In the genomic region with DNA sequence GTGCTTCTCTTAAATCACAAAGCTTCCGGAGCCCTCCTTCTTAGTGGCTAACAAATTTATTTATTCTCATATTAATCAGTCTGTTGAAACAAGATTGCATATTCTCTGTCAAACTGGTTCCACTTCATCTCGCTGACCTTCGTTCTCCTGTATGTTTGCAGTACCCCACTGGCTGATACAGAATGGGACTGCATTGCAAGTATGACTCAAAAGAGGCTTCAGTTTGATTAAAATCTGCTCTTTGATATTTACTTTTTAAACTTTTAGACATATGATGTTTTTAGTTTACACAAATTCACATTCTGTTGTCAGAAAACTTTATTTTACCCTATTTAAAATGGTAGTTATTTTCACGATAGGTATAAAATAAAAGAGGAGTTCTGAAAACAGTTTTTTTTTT, we compare ENCODE assay signal across 27 cellular contexts. TPM values are rescaled to one million over a fixed set of nuclear protein-coding genes. Genes with fewer than 3 reads are reported as not detected.
DNase-seq lines count a peak whose midpoint lies in the region; ATAC-seq and TF ChIP-seq lines count a peak whose summit lies in the region.
"Had no signal": no experiment of that assay in that cellular context is flagged by ENCODE, and none has a peak within 500 bp of the region (broad histone marks: within the 10 kb centered on the region; RNA-seq: fewer than 3 reads in every experiment).

No MANE protein-coding gene starts in this region.

- intact Hi-C loops in right lobe of liver (cut with DNase I), result no loop called here
- intact Hi-C loops in upper lobe of right lung (cut with DNase I), result no loop called here

- H3K27ac ChIP-seq in right lobe of liver (peak overlapping the region; percentile 47 to 67 (median 63)), upper lobe of right lung (no peak overlapping the region)
- H3K27ac ChIP-seq: neural progenitor cell, RWPE1, sigmoid colon had no signal

- H3K27ac Mint-ChIP-seq in activated T-cell treated with anti-CD3 and anti-CD28 coated beads, Interleukin-2, amount 50 U/mL, for 24 hours, result no peak overlapping the region
- H3K27ac Mint-ChIP-seq: activated naive CD8-positive, alpha-beta T cell treated with anti-CD3 and anti-CD28 coated beads, Interleukin-2, amount 50 U/mL, for 24 hours; IgD-negative memory B cell; neural progenitor cell; stimulated activated memory B cell treated with anti-CD40 and anti-IgM and Interleukin-4, amounts not matched to agents 10 μg/mL and 1 μg/mL and 100 μg/mL, for 72 hours had no signal

- H3K27me3 ChIP-seq in right lobe of liver (no peaks in the 10 kb centered on the region), upper lobe of right lung (no peaks in the 10 kb centered on the region)
- H3K27me3 ChIP-seq: neural progenitor cell, sigmoid colon had no signal

- TF ChIP-seq CTCF in LNCaP clone FGC (IDR thresholded peaks at IDR 0.05; ENCODE audit: control insufficient read depth, extremely low read depth, insufficient read depth), result no peak
- no peak for TF ChIP-seq CTCF in choroid plexus epithelial cell (conservative IDR thresholded peaks at IDR 0.05; ENCODE audit: low read depth, low read length)
- TF ChIP-seq CTCF in right lobe of liver (IDR thresholded peaks at IDR 0.05), result no peak
- no peak for TF ChIP-seq CTCF in upper lobe of right lung (IDR thresholded peaks at IDR 0.05)

- H3K9me3 ChIP-seq in right lobe of liver, result no peaks in the 10 kb centered on the region
- no peaks in the 10 kb centered on the region for H3K9me3 ChIP-seq in upper lobe of right lung
- H3K9me3 ChIP-seq: sigmoid colon had no signal

- H3K27me3 Mint-ChIP-seq in activated T-cell treated with anti-CD3 and anti-CD28 coated beads, Interleukin-2, amount 50 U/mL, for 24 hours, result no peaks in the 10 kb centered on the region
- H3K27me3 Mint-ChIP-seq: activated naive CD8-positive, alpha-beta T cell treated with anti-CD3 and anti-CD28 coated beads, Interleukin-2, amount 50 U/mL, for 24 hours; stimulated activated memory B cell treated with anti-CD40 and anti-IgM and Interleukin-4, amounts not matched to agents 10 μg/mL and 1 μg/mL and 100 μg/mL, for 72 hours had no signal

- H3K36me3 ChIP-seq in right lobe of liver, result no peaks in the 10 kb centered on the region
- H3K36me3 ChIP-seq in upper lobe of right lung, result no peaks in the 10 kb centered on the region
- H3K36me3 ChIP-seq: neural progenitor cell, sigmoid colon had no signal

- peak; percentile 33 for DNase-seq in LNCaP clone FGC (ENCODE audit: low read depth)
- peak; percentile 28 for DNase-seq in choroid plexus epithelial cell (ENCODE audit: low read depth)
- DNase-seq in right lobe of liver, result peak in 1 of 3 donors; percentile 59
- no peak for DNase-seq in upper lobe of right lung
- no peak for DNase-seq in activated T-cell treated with anti-CD3 and anti-CD28 coated beads, Interleukin-2, amount 50 U/mL, for 24 hours
- no peak for DNase-seq in NCI-H510A (lab: John Stamatoyannopoulos, UW)
- no peak for DNase-seq in activated CD4-positive, alpha-beta T cell treated with anti-CD3 and anti-CD28 coated beads, Interleukin-2, amount 50 U/mL, for 4 hours
- DNase-seq: activated gamma-delta T cell; activated naive CD8-positive, alpha-beta T cell treated with anti-CD3 and anti-CD28 coated beads, Interleukin-2, amount 50 U/mL, for 24 hours; activated T-cell treated with anti-CD3 and anti-CD28 coated beads, Interleukin-2, amount 50 U/mL, for 1 hour; cerebellar nuclear complex; EL; islet precursor cell; NCI-H1105 treated with DMSO at 0.1 percent for 48 hours; NCI-H2029; NCI-H526 treated with DMSO at 0.1 percent for 48 hours; sigmoid colon; stimulated activated CD4-positive, alpha-beta T cell treated with anti-CD3 and anti-CD28 coated beads, Interleukin-4, amount 100 ng/mL, for 4 hours; T-helper 2 cell had no signal

- peaks cover 0 to 24% (median 8%) of the 10 kb centered on the region in 4 donors for H3K4me1 ChIP-seq in right lobe of liver
- H3K4me1 ChIP-seq in upper lobe of right lung, result peaks cover 8% of the 10 kb centered on the region

- 24% methylated on average over 4 of the region's 4 CpGs for WGBS in right lobe of liver (ENCODE audit: insufficient coverage, low coverage, low lambda C conversion rate, missing lambda C conversion rate)

- ATAC-seq in right lobe of liver (peak; percentile 69 to 86 (median 78)), upper lobe of right lung (peak; percentile 72), HG03521 (IDR thresholded peaks at IDR 0.05; ENCODE audit: unreplicated experiment) (no peak)
- ATAC-seq: activated naive CD8-positive, alpha-beta T cell treated with anti-CD3 and anti-CD28 coated beads, Interleukin-2, amount 50 U/mL, for 24 hours; GM12878; SK-N-SH treated with all-trans-retinoic acid at 6 μM for 48 hours; stimulated activated memory B cell treated with anti-CD40 and anti-IgM and Interleukin-4, amounts not matched to agents 10 μg/mL and 1 μg/mL and 100 μg/mL, for 72 hours had no signal

- H3K4me3 ChIP-seq in LNCaP clone FGC (ENCODE audit: low read depth, low read length) (no peak overlapping the region; the same call in 1 of the 2 replicates), choroid plexus epithelial cell (ENCODE audit: low read depth, low read length) (no peak overlapping the region), right lobe of liver (peak overlapping the region in 1 of 3 donors; percentile 4), upper lobe of right lung (no peak overlapping the region)
- H3K4me3 ChIP-seq: GM12878, lung, neural progenitor cell, sigmoid colon had no signal

- H3K9me3 Mint-ChIP-seq in activated T-cell treated with anti-CD3 and anti-CD28 coated beads, Interleukin-2, amount 50 U/mL, for 24 hours, result no peaks in the 10 kb centered on the region
- H3K9me3 Mint-ChIP-seq: activated naive CD8-positive, alpha-beta T cell treated with anti-CD3 and anti-CD28 coated beads, Interleukin-2, amount 50 U/mL, for 24 hours; IgD-negative memory B cell; neural progenitor cell; stimulated activated memory B cell treated with anti-CD40 and anti-IgM and Interleukin-4, amounts not matched to agents 10 μg/mL and 1 μg/mL and 100 μg/mL, for 72 hours had no signal

- peaks cover 15% of the 10 kb centered on the region for H3K4me1 Mint-ChIP-seq in activated T-cell treated with anti-CD3 and anti-CD28 coated beads, Interleukin-2, amount 50 U/mL, for 24 hours (ENCODE audit: low read depth)

- no peaks in the 10 kb centered on the region for H3K36me3 Mint-ChIP-seq in activated T-cell treated with anti-CD3 and anti-CD28 coated beads, Interleukin-2, amount 50 U/mL, for 24 hours (ENCODE audit: low read depth)
- H3K36me3 Mint-ChIP-seq: neural progenitor cell; stimulated activated memory B cell treated with anti-CD40 and anti-IgM and Interleukin-4, amounts not matched to agents 10 μg/mL and 1 μg/mL and 100 μg/mL, for 72 hours had no signal

- TF ChIP-seq POLR2A in right lobe of liver (IDR thresholded peaks at IDR 0.05), result no peak

- H3K4me3 Mint-ChIP-seq in activated T-cell treated with anti-CD3 and anti-CD28 coated beads, Interleukin-2, amount 50 U/mL, for 24 hours, result no peak overlapping the region
- H3K4me3 Mint-ChIP-seq: activated naive CD8-positive, alpha-beta T cell treated with anti-CD3 and anti-CD28 coated beads, Interleukin-2, amount 50 U/mL, for 24 hours; IgD-negative memory B cell; neural progenitor cell; stimulated activated memory B cell treated with anti-CD40 and anti-IgM and Interleukin-4, amounts not matched to agents 10 μg/mL and 1 μg/mL and 100 μg/mL, for 72 hours had no signal

RNA-seq across cellular contexts. Expression of gene ARHGAP12, which starts 14.3 kb away (rescaled TPM):
- total RNA-seq in right lobe of liver, result 10 to 100 TPM; 12.1 to 24.8 (median 17.6) TPM
- 27.2 TPM for total RNA-seq in upper lobe of right lung

Comparison
In these comparisons a context has a peak if more than half of its experiments do, and no peak if none do; other contexts are left out.
1. DNase-seq: peak in LNCaP clone FGC (single experiment) and choroid plexus epithelial cell (single experiment); none in upper lobe of right lung (single experiment), activated T-cell treated with anti-CD3 and anti-CD28 coated beads, Interleukin-2, amount 50 U/mL, for 24 hours (single experiment), NCI-H510A (single experiment) and activated CD4-positive, alpha-beta T cell treated with anti-CD3 and anti-CD28 coated beads, Interleukin-2, amount 50 U/mL, for 4 hours (0 of 2).